Comparison of ENCODE assay signal across 18 cellular contexts in the genomic region with DNA sequence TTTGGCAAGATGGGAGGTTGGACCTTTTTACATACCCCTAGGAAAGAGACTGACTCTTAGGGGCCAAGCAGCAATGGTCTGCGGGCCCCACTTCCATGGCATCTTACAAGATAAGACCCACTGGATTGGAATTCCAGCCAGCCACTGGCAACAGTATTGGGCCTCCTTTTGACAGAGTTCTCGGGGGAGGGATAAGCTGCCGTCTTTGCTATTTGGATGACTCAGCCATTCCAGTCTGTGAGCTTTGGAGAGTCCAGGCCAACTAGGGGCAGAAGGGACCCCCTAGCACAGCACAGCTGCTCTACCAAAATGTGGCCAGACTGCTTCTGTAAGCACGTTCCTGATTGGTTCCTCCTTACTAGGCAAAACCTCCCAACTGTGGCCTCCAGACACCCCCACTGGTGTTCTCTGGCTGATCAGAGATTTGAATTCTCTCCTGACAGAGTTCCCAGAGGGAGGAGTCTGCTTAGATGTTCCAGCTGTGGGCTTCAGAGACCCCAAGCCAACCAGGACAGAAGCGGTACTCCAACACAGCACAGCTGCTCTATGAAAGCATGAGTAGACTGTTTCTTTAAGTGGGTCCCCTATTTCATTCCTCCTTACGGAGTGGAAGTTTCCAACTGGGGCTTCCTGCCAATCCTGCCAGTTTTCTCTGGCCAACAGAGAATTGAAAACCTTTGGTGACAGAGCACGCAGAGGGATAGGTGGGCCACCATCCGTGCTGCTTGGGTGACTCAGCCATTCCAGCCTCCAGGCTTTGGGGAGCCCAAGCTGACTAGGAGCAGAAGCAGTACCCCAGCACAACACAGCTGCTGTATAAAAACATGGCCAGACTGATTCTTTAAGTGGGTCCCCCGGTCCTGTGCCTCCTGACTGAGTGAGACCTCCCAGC.
A peak's percentile ranks its signal among the peaks of the same experiment; 100 is the strongest.
DNase-seq lines count a peak whose midpoint lies in the region; ATAC-seq and TF ChIP-seq lines count a peak whose summit lies in the region.
"Had no signal": no experiment of that assay in that cellular context is flagged by ENCODE, and none has a peak within 500 bp of the region (broad histone marks: within the 10 kb centered on the region; RNA-seq: fewer than 3 reads in every experiment).

No MANE protein-coding gene starts in this region.

- no peaks in the 10 kb centered on the region for H3K4me1 ChIP-seq in heart left ventricle
- H3K4me1 ChIP-seq in right atrium auricular region = no peaks in the 10 kb centered on the region
- no peaks in the 10 kb centered on the region for H3K4me1 ChIP-seq in aorta (ENCODE audit: control insufficient read depth in 1 of 2, insufficient read depth in 2 of 2, low read length in 2 of 2)
- H3K4me1 ChIP-seq: lower lobe of right lung had no signal

- H3K27ac ChIP-seq in heart left ventricle = no peak overlapping the region
- H3K27ac ChIP-seq in right atrium auricular region = no peak overlapping the region
- no peak overlapping the region for H3K27ac ChIP-seq in aorta (ENCODE audit: low read depth in 1 of 2, low read length in 2 of 2)
- H3K27ac ChIP-seq: lower lobe of right lung, neutrophil had no signal

- peaks cover 0 to 22% (median 9%) of the 10 kb centered on the region in 12 donors for H3K9me3 ChIP-seq in heart left ventricle
- H3K9me3 ChIP-seq in right atrium auricular region = peaks cover 0 to 10% of the 10 kb centered on the region in 2 donors
- no peaks in the 10 kb centered on the region for H3K9me3 ChIP-seq in aorta (ENCODE audit: control insufficient read depth, low read length)
- H3K9me3 ChIP-seq: neutrophil had no signal

- DNase-seq in heart left ventricle = peak in 3 of 5 donors; percentile 25 to 45 (median 30)
- DNase-seq in right atrium auricular region (ENCODE audit: low spot score) = no peak
- DNase-seq in cardiac fibroblast (ENCODE audit: low read depth in 2 of 2) = peak; percentile 62 to 94
- DNase-seq in iPS-NIHi7 (ENCODE audit: extremely low spot score) = peak; percentile 18
- no peak for DNase-seq in aorta
- no peak for DNase-seq in C1 segment of cervical spinal cord (lab: John Stamatoyannopoulos, UW)
- DNase-seq: ACHN; activated CD4-positive, alpha-beta T cell treated with anti-CD3 and anti-CD28 coated beads for 48 hours; activated naive CD8-positive, alpha-beta T cell treated with anti-CD3 and anti-CD28 coated beads for 36 hours; activated T-cell treated with anti-CD3 and anti-CD28 coated beads for 4 hours; lower lobe of right lung; NCI-H1105 treated with DMSO at 0.1 percent for 48 hours; NCI-H510A; stimulated activated naive CD4-positive, alpha-beta T cell treated with Interleukin-2 at 50 U/mL for 16 hours; T-helper 17 cell had no signal

- no peak overlapping the region for H3K4me3 ChIP-seq in heart left ventricle
- H3K4me3 ChIP-seq in right atrium auricular region = no peak overlapping the region
- H3K4me3 ChIP-seq in cardiac fibroblast (replicated peaks in 1 of 2; ENCODE audit: low read depth in 2 of 2, low read length in 2 of 2) = no peak overlapping the region
- no peak overlapping the region for H3K4me3 ChIP-seq in aorta (ENCODE audit: low read length in 2 of 2)
- H3K4me3 ChIP-seq: lower lobe of right lung had no signal

- H3K27me3 ChIP-seq in heart left ventricle (no peaks in the 10 kb centered on the region), right atrium auricular region (no peaks in the 10 kb centered on the region), aorta (ENCODE audit: control insufficient read depth in 1 of 2, insufficient read depth in 2 of 2, low read length in 1 of 2) (no peaks in the 10 kb centered on the region)
- H3K27me3 ChIP-seq: neutrophil had no signal

- ATAC-seq in heart left ventricle (peak in 3 of 4 donors; percentile 36 to 87 (median 53)), aorta (ENCODE audit: low FRiP score) (peak; percentile 44), HG02870 (IDR thresholded peaks at IDR 0.05; ENCODE audit: unreplicated experiment) (no peak), HG03135 (IDR thresholded peaks at IDR 0.05; ENCODE audit: unreplicated experiment) (no peak)
- ATAC-seq: T-helper 17 cell had no signal

- H3K36me3 ChIP-seq in heart left ventricle (no peaks in the 10 kb centered on the region), right atrium auricular region (no peaks in the 10 kb centered on the region), aorta (ENCODE audit: control insufficient read depth in 1 of 2, insufficient read depth in 2 of 2, low read length in 1 of 2) (no peaks in the 10 kb centered on the region)
- H3K36me3 ChIP-seq: lower lobe of right lung, neutrophil had no signal

- TF ChIP-seq CTCF in heart left ventricle (IDR thresholded peaks at IDR 0.05) (no peak), right atrium auricular region (IDR thresholded peaks at IDR 0.05) (no peak), cardiac fibroblast (IDR thresholded peaks at IDR 0.05; ENCODE audit: low read depth, low read length) (no peak)

- intact Hi-C loops in heart left ventricle (cut with DNase I) (no loop called here), aorta (cut with DNase I) (no loop called here)

- 59 to 69% (median 64%) methylated on average over 8 to 9 of the region's 9 CpGs for WGBS in heart left ventricle, 4 donors
- WGBS in aorta, 2 donors = 54 to 61% methylated on average over 9 of the region's 9 CpGs

- no peak for TF ChIP-seq POLR2A in heart left ventricle (IDR thresholded peaks at IDR 0.05)

Comparison
In these comparisons a context has a peak if more than half of its experiments do, and no peak if none do; other contexts are left out.
1. DNase-seq: peak in heart left ventricle (3 of 5), cardiac fibroblast (2 of 2) and iPS-NIHi7 (single experiment); none in right atrium auricular region (single experiment), aorta (0 of 2) and C1 segment of cervical spinal cord (0 of 14).
2. ATAC-seq: peak in heart left ventricle (3 of 4) and aorta (single experiment); none in HG02870 (single experiment) and HG03135 (single experiment).